Comparison of ENCODE assay signal across 14 cellular contexts in genomic region chr7:77529279-77529678, GRCh38.
"Had no signal": no experiment of that assay in that cellular context is flagged by ENCODE, and none has a peak within 500 bp of the region (broad histone marks: within the 10 kb centered on the region; RNA-seq: fewer than 3 reads in every experiment).

No MANE protein-coding gene starts in this region.

- H3K4me3 Mint-ChIP-seq: activated naive CD8-positive, alpha-beta T cell had no signal

- H3K9me3 ChIP-seq: mucosa of descending colon, thoracic aorta had no signal

- H3K27me3 Mint-ChIP-seq: activated naive CD8-positive, alpha-beta T cell had no signal

- H2AFZ ChIP-seq: hepatocyte had no signal

- H3K79me2 ChIP-seq: hepatocyte had no signal

- H3K27ac ChIP-seq: hepatocyte, thoracic aorta had no signal

- H3K9me3 Mint-ChIP-seq: natural killer cell had no signal

- ATAC-seq: activated CD4-positive, CD25-positive, alpha-beta regulatory T cell treated with anti-CD3 and anti-CD28 coated beads, Interleukin-2, amount 50 U/mL, for 24 hours; left lobe of liver; mucosa of descending colon; natural killer cell had no signal

- H3K36me3 Mint-ChIP-seq: activated naive CD8-positive, alpha-beta T cell; natural killer cell had no signal

- H3K36me3 ChIP-seq: thoracic aorta had no signal

- DNase-seq: activated CD4-positive, alpha-beta T cell treated with anti-CD3 and anti-CD28 coated beads, Interleukin-2, amount 50 U/mL, for 1 hour; activated CD8-positive, alpha-beta memory T cell treated with anti-CD3 and anti-CD28 coated beads for 24 hours; activated gamma-delta T cell treated with Interleukin-2 at 50 U/mL for 16 hours; amniotic stem cell; islet precursor cell; mammary epithelial cell; mucosa of descending colon; natural killer cell; stimulated activated CD4-positive, alpha-beta T cell treated with anti-CD3 and anti-CD28 coated beads, Interleukin-1b, Interleukin-23, amount 100 ng/mL, for 48 hours had no signal

- H3K4me3 ChIP-seq: hepatocyte, mucosa of descending colon, thoracic aorta had no signal

- H3K4me2 ChIP-seq: hepatocyte had no signal

- H3K27ac Mint-ChIP-seq: activated naive CD8-positive, alpha-beta T cell had no signal

- H3K27me3 ChIP-seq: hepatocyte had no signal
